ENCODE assay signal across 9 cellular contexts in the genomic region with DNA sequence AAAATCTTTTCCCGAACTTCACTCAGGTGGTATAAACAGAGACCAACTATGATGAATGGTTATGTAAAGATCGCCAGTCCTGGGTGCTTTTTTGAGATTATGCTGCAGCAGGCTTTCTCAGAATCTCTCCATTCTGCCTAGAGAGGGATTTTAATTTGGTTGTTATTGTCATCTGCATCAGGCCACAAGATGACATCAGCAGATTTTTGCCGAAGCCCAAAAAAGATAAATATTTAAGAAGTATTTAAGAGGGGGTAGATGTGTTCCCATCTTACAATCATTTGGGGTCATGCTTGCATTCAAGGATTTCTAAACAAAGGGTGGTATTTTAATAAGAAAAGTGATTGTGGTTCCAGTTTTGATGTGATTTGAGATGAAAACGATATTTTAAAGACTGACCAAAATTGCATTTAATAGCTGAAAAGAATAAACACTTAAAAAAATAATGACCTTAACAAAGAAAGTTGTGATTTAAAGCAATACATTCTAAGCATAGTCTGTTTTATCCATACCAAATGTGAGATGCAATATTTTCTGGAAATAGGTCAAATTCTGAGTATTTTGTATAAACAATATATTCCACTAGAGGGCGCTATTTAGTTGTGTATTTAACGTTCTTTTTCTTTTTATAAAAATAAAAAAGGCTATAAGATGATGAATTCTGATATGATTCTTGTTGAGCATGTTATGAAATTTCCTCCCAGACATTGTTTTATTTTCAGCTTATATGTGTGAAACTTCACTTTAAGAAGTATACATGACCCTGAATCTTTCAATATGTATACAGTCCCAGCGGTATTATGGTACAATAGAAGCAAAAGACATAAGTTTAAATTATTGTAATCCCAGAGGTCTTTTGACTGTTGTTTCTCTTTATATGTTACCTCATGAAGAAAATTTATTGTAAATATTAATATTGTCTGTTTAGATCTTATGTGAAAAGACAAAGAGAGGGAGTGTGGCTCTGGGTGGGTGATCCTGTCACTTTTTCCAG. TPM values are rescaled to one million over a fixed set of nuclear protein-coding genes. Genes with fewer than 3 reads are reported as not detected.
DNase-seq lines count a peak whose midpoint lies in the region; ATAC-seq and TF ChIP-seq lines count a peak whose summit lies in the region.
"Had no signal": no experiment of that assay in that cellular context is flagged by ENCODE, and none has a peak within 500 bp of the region (broad histone marks: within the 10 kb centered on the region; RNA-seq: fewer than 3 reads in every experiment).

No MANE protein-coding gene starts in this region.

- POLR2A ChIA-PET in activated CD4-positive, alpha-beta memory T cell treated with anti-CD3 and anti-CD28 coated beads for 36 hours (lab: Charles Lee), result no interaction called here

- H3K4me1 Mint-ChIP-seq in activated CD4-positive, alpha-beta memory T cell treated with anti-CD3 and anti-CD28 coated beads for 36 hours (ENCODE audit: low read depth), result no peaks in the 10 kb centered on the region

- no peak overlapping the region for H3K4me3 Mint-ChIP-seq in activated CD4-positive, alpha-beta memory T cell treated with anti-CD3 and anti-CD28 coated beads for 36 hours
- H3K4me3 Mint-ChIP-seq: dendritic cell treated with granulocyte-macrophage colony-stimulating factor and Interleukin-4, amounts not matched to agents 40 ng/mL and 50 ng/mL, for 4 days had no signal

- WGBS in upper lobe of left lung, 2 donors, result 48 to 50% methylated on average over 7 of the region's 7 CpGs

- peaks cover 2% of the 10 kb centered on the region for H3K27me3 Mint-ChIP-seq in activated CD4-positive, alpha-beta memory T cell treated with anti-CD3 and anti-CD28 coated beads for 36 hours

- no peaks in the 10 kb centered on the region for H3K36me3 ChIP-seq in RWPE2 (ENCODE audit: low read depth)
- H3K36me3 ChIP-seq in upper lobe of left lung, result no peaks in the 10 kb centered on the region

- TF ChIP-seq CTCF in C4-2B (conservative IDR thresholded peaks at IDR 0.05) (peak; percentile 75), RWPE2 (IDR thresholded peaks at IDR 0.05; ENCODE audit: poor library complexity, severe bottlenecking) (peak; percentile 99), upper lobe of left lung (IDR thresholded peaks at IDR 0.05) (peak in 5 of 6 experiments; percentile 16 to 56 (median 41)), omental fat pad (IDR thresholded peaks at IDR 0.05) (no peak)

- TF ChIP-seq POLR2A in upper lobe of left lung (IDR thresholded peaks at IDR 0.05), result no peak

- H3K27ac Mint-ChIP-seq in activated CD4-positive, alpha-beta memory T cell treated with anti-CD3 and anti-CD28 coated beads for 36 hours, result no peak overlapping the region
- H3K27ac Mint-ChIP-seq: dendritic cell treated with granulocyte-macrophage colony-stimulating factor and Interleukin-4, amounts not matched to agents 40 ng/mL and 50 ng/mL, for 4 days had no signal

- DNase-seq in HT-29 (ENCODE audit: low spot score), result peak; percentile 49
- no peak for DNase-seq in RWPE2 (ENCODE audit: low spot score)
- peak; percentile 12 for DNase-seq in germinal center (ENCODE audit: low spot score)
- no peak for DNase-seq in upper lobe of left lung
- DNase-seq in activated CD4-positive, alpha-beta memory T cell treated with anti-CD3 and anti-CD28 coated beads for 36 hours, result no peak
- DNase-seq in omental fat pad (ENCODE audit: low spot score), result no peak

- no peak for TF ChIP-seq EP300 in upper lobe of left lung (IDR thresholded peaks at IDR 0.05)

- intact Hi-C loops in activated CD4-positive, alpha-beta memory T cell treated with anti-CD3 and anti-CD28 coated beads for 36 hours (cut with micrococcal nuclease), result loop anchor here (2.0 kb wide), 2 partner anchors 70 to 136 kb away; no protein-coding TSS in a partner anchor

- H3K27ac ChIP-seq in C4-2B, result no peak overlapping the region
- H3K27ac ChIP-seq in RWPE2 (ENCODE audit: poor library complexity, severe bottlenecking), result no peak overlapping the region
- H3K27ac ChIP-seq in upper lobe of left lung, result no peak overlapping the region

- no peaks in the 10 kb centered on the region for H3K9me3 ChIP-seq in RWPE2 (ENCODE audit: severe bottlenecking)
- H3K9me3 ChIP-seq in upper lobe of left lung, result no peaks in the 10 kb centered on the region

- H3K27me3 ChIP-seq in RWPE2 (ENCODE audit: insufficient read depth, poor library complexity, severe bottlenecking), result no peaks in the 10 kb centered on the region
- H3K27me3 ChIP-seq in upper lobe of left lung, result no peaks in the 10 kb centered on the region

- H3K4me3 ChIP-seq in RWPE2 (ENCODE audit: severe bottlenecking) (no peak overlapping the region), upper lobe of left lung (no peak overlapping the region)

- H3K4me1 ChIP-seq in RWPE2 (ENCODE audit: insufficient read depth, poor library complexity, severe bottlenecking) (no peaks in the 10 kb centered on the region), upper lobe of left lung (no peaks in the 10 kb centered on the region)

- no peaks in the 10 kb centered on the region for H3K9me3 Mint-ChIP-seq in activated CD4-positive, alpha-beta memory T cell treated with anti-CD3 and anti-CD28 coated beads for 36 hours
- H3K9me3 Mint-ChIP-seq: dendritic cell treated with granulocyte-macrophage colony-stimulating factor and Interleukin-4, amounts not matched to agents 40 ng/mL and 50 ng/mL, for 4 days had no signal

- H3K36me3 Mint-ChIP-seq in activated CD4-positive, alpha-beta memory T cell treated with anti-CD3 and anti-CD28 coated beads for 36 hours, result no peaks in the 10 kb centered on the region

- no peak for ATAC-seq in RWPE2 (ENCODE audit: low read depth)
- ATAC-seq in upper lobe of left lung (ENCODE audit: low FRiP score in 2 of 2), result no peak
- ATAC-seq in HG03442 (IDR thresholded peaks at IDR 0.05; ENCODE audit: unreplicated experiment), result no peak
- no peak for ATAC-seq in omental fat pad (ENCODE audit: low FRiP score)

- CTCF ChIA-PET in activated CD4-positive, alpha-beta memory T cell treated with anti-CD3 and anti-CD28 coated beads for 36 hours (lab: Charles Lee), result interaction anchor here (0.6 to 1.6 kb wide), 8 partner anchors 59 to 1718 kb away, joined by 3 to 10 read pairs (median 4); no protein-coding TSS in a partner anchor

RNA-seq across cellular contexts. Expression of a gene that starts 51.0 kb away (rescaled TPM):
- total RNA-seq in HT-29 (2014; rRNA removed; shearing (Covaris generic)), result 16.5 and 22.2 TPM in 2 replicates
- total RNA-seq in upper lobe of left lung (10 to 100 TPM in 5 of 6 donors, 1 to 10 TPM in 1; 7.9 to 23.5 (median 12.5) TPM), omental fat pad (1 to 10 TPM; 7.1 to 9.3 (median 9.3) TPM)
- total RNA-seq in activated CD4-positive, alpha-beta memory T cell treated with anti-CD3 and anti-CD28 coated beads for 36 hours, result 10 to 100 TPM in 1 of 2 experiments, 1 to 10 TPM in 1; 9.2 to 11.8 TPM

Comparison
In these comparisons a context has a peak if more than half of its experiments do, and no peak if none do; other contexts are left out.
1. CTCF ChIP-seq: peak in C4-2B (single experiment), RWPE2 (single experiment) and upper lobe of left lung (5 of 6); none in omental fat pad (0 of 3).
2. DNase-seq: peak in HT-29 (single experiment) and germinal center (single experiment); none in RWPE2 (single experiment), upper lobe of left lung (0 of 2), activated CD4-positive, alpha-beta memory T cell treated with anti-CD3 and anti-CD28 coated beads for 36 hours (single experiment) and omental fat pad (single experiment).